ENCODE assay signal across 8 cellular contexts in genomic region chr9:37408933-37409710, GRCh38. TPM values are rescaled to one million over a fixed set of nuclear protein-coding genes. Genes with fewer than 3 reads are reported as not detected.
DNase-seq lines count a peak whose midpoint lies in the region; ATAC-seq and TF ChIP-seq lines count a peak whose summit lies in the region.

No MANE protein-coding gene starts in this region.

- H2BK120ac ChIP-seq in mesendoderm (ENCODE audit: low read depth, low read length), result no peak overlapping the region

- peaks cover 7% of the 10 kb centered on the region for H3K4me1 Mint-ChIP-seq in CD4-positive, alpha-beta T cell (ENCODE audit: low read depth)
- peaks cover 26% of the 10 kb centered on the region for H3K4me1 Mint-ChIP-seq in activated T-helper 2 cell treated with anti-CD3 and anti-CD28 coated beads, Interferon-gamma antibody, Interleukin-2, Interleukin-4, amounts not matched to agents 10 μg/mL and 5 μg/mL and 100 μg/mL, durations not matched to agents 14 hours and 24 hours and 36 hours (ENCODE audit: low read depth)

- H3K23ac ChIP-seq in mesendoderm (ENCODE audit: low read length), result no peak overlapping the region

- POLR2A ChIA-PET in CD4-positive, alpha-beta T cell (lab: Charles Lee), result no interaction called here
- POLR2A ChIA-PET in PC-3 (lab: Charles Lee; ENCODE audit: unreplicated experiment), result no interaction called here

- H3K79me2 ChIP-seq in mesendoderm (ENCODE audit: control insufficient read depth, insufficient read depth, low read length), result no peaks in the 10 kb centered on the region
- H3K79me2 ChIP-seq in PC-3 (ENCODE audit: low read length), result no peaks in the 10 kb centered on the region

- no peak overlapping the region for H2BK5ac ChIP-seq in mesendoderm (ENCODE audit: low read length)

- H2AFZ ChIP-seq in PC-3 (ENCODE audit: low read length), result no peak overlapping the region

- peak overlapping the region; percentile 3; the same call in 1 of the 2 replicates for H3K4me3 ChIP-seq in Jurkat, Clone E6-1 (ENCODE audit: low read length)
- H3K4me3 ChIP-seq in mesendoderm (ENCODE audit: low read length), result no peak overlapping the region
- H3K4me3 ChIP-seq in PC-3 (ENCODE audit: low read length), result no peak overlapping the region

- H3K4me3 Mint-ChIP-seq in CD4-positive, alpha-beta T cell, result peak overlapping the region; percentile 34
- no peak overlapping the region for H3K4me3 Mint-ChIP-seq in activated T-helper 2 cell treated with anti-CD3 and anti-CD28 coated beads, Interferon-gamma antibody, Interleukin-2, Interleukin-4, amounts not matched to agents 10 μg/mL and 5 μg/mL and 100 μg/mL, durations not matched to agents 14 hours and 24 hours and 36 hours (ENCODE audit: low read depth)

- no peaks in the 10 kb centered on the region for H3K27me3 ChIP-seq in CD4-positive, alpha-beta T cell (ENCODE audit: control insufficient read depth, insufficient read depth, low read length)
- no peaks in the 10 kb centered on the region for H3K27me3 ChIP-seq in mesendoderm (ENCODE audit: insufficient read depth, low read length, poor library complexity)
- no peaks in the 10 kb centered on the region for H3K27me3 ChIP-seq in PC-3 (ENCODE audit: low read length)

- CTCF ChIA-PET in CD4-positive, alpha-beta T cell (lab: Charles Lee), result no interaction called here
- CTCF ChIA-PET in PC-3 (lab: Charles Lee), result interaction anchor here (0.6 kb wide), 1 partner anchor 9 kb away, joined by 3 read pairs; no protein-coding TSS in a partner anchor

- peak; percentile 32 to 61 (median 42) for DNase-seq in CD4-positive, alpha-beta T cell
- DNase-seq in Jurkat, Clone E6-1 (ENCODE audit: low read depth, low spot score), result peak; percentile 97
- peak; percentile 54 for DNase-seq in activated T-helper 2 cell treated with anti-CD3 and anti-CD28 coated beads, Interferon-gamma antibody, Interleukin-2, Interleukin-4, amounts not matched to agents 10 μg/mL and 5 μg/mL and 100 μg/mL, durations not matched to agents 14 hours and 24 hours and 36 hours (ENCODE audit: low spot score)
- peak; percentile 21 to 37 for DNase-seq in stimulated activated CD8-positive, alpha-beta memory T cell treated with anti-CD3 and anti-CD28 coated beads, Interleukin-4, amount 100 ng/mL, for 4 hours (ENCODE audit: low read depth in 2 of 2, low spot score in 1 of 2)
- DNase-seq in NCI-H187 treated with DMSO at 0.1 percent for 48 hours (lab: John Stamatoyannopoulos, UW) (no peak), mesendoderm (no peak), PC-3 (no peak)

- no peak overlapping the region for H2AK5ac ChIP-seq in mesendoderm (ENCODE audit: low read length)

- ATAC-seq in CD4-positive, alpha-beta T cell (ENCODE audit: poor library complexity), result peak; percentile 91
- peak; percentile 89 for ATAC-seq in GM21381 (IDR thresholded peaks at IDR 0.05; ENCODE audit: unreplicated experiment)
- ATAC-seq in PC-3, result no peak

- H3K27ac ChIP-seq in CD4-positive, alpha-beta T cell (ENCODE audit: low read depth, low read length), result no peak overlapping the region
- H3K27ac ChIP-seq in mesendoderm (ENCODE audit: low read depth, low read length) (no peak overlapping the region), PC-3 (ENCODE audit: low read length) (no peak overlapping the region)

- no peaks in the 10 kb centered on the region for H4K20me1 ChIP-seq in PC-3 (ENCODE audit: low read length)

- no peak overlapping the region for H2BK15ac ChIP-seq in mesendoderm (replicated peaks; ENCODE audit: low read depth)

- H3K56ac ChIP-seq in mesendoderm (ENCODE audit: low read length), result no peak overlapping the region

- H3K36me3 ChIP-seq in mesendoderm (ENCODE audit: control insufficient read depth, insufficient read depth, low read length) (no peaks in the 10 kb centered on the region), PC-3 (ENCODE audit: low read depth, low read length) (no peaks in the 10 kb centered on the region)

- H3K9ac ChIP-seq in mesendoderm (ENCODE audit: low read length) (no peak overlapping the region), PC-3 (ENCODE audit: low read length) (no peak overlapping the region)

- H4K8ac ChIP-seq in mesendoderm (ENCODE audit: low read depth, low read length), result no peak overlapping the region

- no peak overlapping the region for H4K5ac ChIP-seq in mesendoderm (ENCODE audit: low read length)

- WGBS in mesendoderm (ENCODE audit: extremely low coverage, insufficient coverage, low lambda C conversion rate), result no CpG with 5 or more reads among the region's 22 CpGs

- no peaks in the 10 kb centered on the region for H3K79me1 ChIP-seq in mesendoderm (ENCODE audit: low read length)

- no peaks in the 10 kb centered on the region for H3K9me3 ChIP-seq in CD4-positive, alpha-beta T cell (ENCODE audit: control insufficient read depth, low read length)
- H3K9me3 ChIP-seq in PC-3 (ENCODE audit: low read length), result no peaks in the 10 kb centered on the region

- no peak overlapping the region for H3K4ac ChIP-seq in mesendoderm (ENCODE audit: low read depth, low read length)

- H3K4me1 ChIP-seq in mesendoderm (ENCODE audit: control insufficient read depth, low read depth, low read length), result no peaks in the 10 kb centered on the region
- no peaks in the 10 kb centered on the region for H3K4me1 ChIP-seq in PC-3 (ENCODE audit: insufficient read depth, low read length)

- no peaks in the 10 kb centered on the region for H3F3A ChIP-seq in PC-3 (ENCODE audit: low read length, unreplicated experiment)

- no peak overlapping the region for H3K18ac ChIP-seq in mesendoderm (ENCODE audit: low read length)

- intact Hi-C loops in CD4-positive, alpha-beta T cell (cut with DNase I, micrococcal nuclease), result no loop called here
- intact Hi-C loops in activated T-helper 2 cell treated with anti-CD3 and anti-CD28 coated beads, Interferon-gamma antibody, Interleukin-2, Interleukin-4, amounts not matched to agents 10 μg/mL and 5 μg/mL and 100 μg/mL, durations not matched to agents 14 hours and 24 hours and 36 hours (cut with micrococcal nuclease), result no loop called here
- intact Hi-C loops in PC-3 (cut with micrococcal nuclease), result no loop called here

- BruUV-seq in PC-3 (replicated peaks; lab: Mats Ljungman, UMichigan), result no TSS peak

- no peak for TF ChIP-seq CTCF in CD4-positive, alpha-beta T cell (IDR thresholded peaks at IDR 0.05)
- no peak for TF ChIP-seq CTCF in PC-3 (conservative IDR thresholded peaks at IDR 0.05; ENCODE audit: low read depth, low read length)

- H3K36me3 Mint-ChIP-seq in CD4-positive, alpha-beta T cell (ENCODE audit: low read depth), result no peaks in the 10 kb centered on the region
- no peaks in the 10 kb centered on the region for H3K36me3 Mint-ChIP-seq in activated T-helper 2 cell treated with anti-CD3 and anti-CD28 coated beads, Interferon-gamma antibody, Interleukin-2, Interleukin-4, amounts not matched to agents 10 μg/mL and 5 μg/mL and 100 μg/mL, durations not matched to agents 14 hours and 24 hours and 36 hours (ENCODE audit: low read depth)

- peak overlapping the region; percentile 69 for H3K27ac Mint-ChIP-seq in CD4-positive, alpha-beta T cell
- H3K27ac Mint-ChIP-seq in activated T-helper 2 cell treated with anti-CD3 and anti-CD28 coated beads, Interferon-gamma antibody, Interleukin-2, Interleukin-4, amounts not matched to agents 10 μg/mL and 5 μg/mL and 100 μg/mL, durations not matched to agents 14 hours and 24 hours and 36 hours, result peak overlapping the region; percentile 17

- H3K4me2 ChIP-seq in mesendoderm (ENCODE audit: low read length), result no peak overlapping the region
- no peak overlapping the region for H3K4me2 ChIP-seq in PC-3 (ENCODE audit: low read length)

- H3K9me3 Mint-ChIP-seq in CD4-positive, alpha-beta T cell, result no peaks in the 10 kb centered on the region
- H3K9me3 Mint-ChIP-seq in activated T-helper 2 cell treated with anti-CD3 and anti-CD28 coated beads, Interferon-gamma antibody, Interleukin-2, Interleukin-4, amounts not matched to agents 10 μg/mL and 5 μg/mL and 100 μg/mL, durations not matched to agents 14 hours and 24 hours and 36 hours, result no peaks in the 10 kb centered on the region

- H3K9me2 ChIP-seq in PC-3 (replicated peaks; ENCODE audit: low read length), result no peaks in the 10 kb centered on the region

- no peaks in the 10 kb centered on the region for H3K27me3 Mint-ChIP-seq in CD4-positive, alpha-beta T cell
- no peaks in the 10 kb centered on the region for H3K27me3 Mint-ChIP-seq in activated T-helper 2 cell treated with anti-CD3 and anti-CD28 coated beads, Interferon-gamma antibody, Interleukin-2, Interleukin-4, amounts not matched to agents 10 μg/mL and 5 μg/mL and 100 μg/mL, durations not matched to agents 14 hours and 24 hours and 36 hours (ENCODE audit: low read depth)

RNA-seq across cellular contexts. Expression of gene GRHPR, which starts 13.4 kb away (rescaled TPM):
- total RNA-seq in CD4-positive, alpha-beta T cell, result 10 to 100 TPM; 29.0 to 29.6 TPM
- 144 TPM for polyA plus RNA-seq in Jurkat, Clone E6-1 (2012; ENCODE audit: insufficient read depth, insufficient read length)
- total RNA-seq in activated T-helper 2 cell treated with anti-CD3 and anti-CD28 coated beads, Interferon-gamma antibody, Interleukin-2, Interleukin-4, amounts not matched to agents 10 μg/mL and 5 μg/mL and 100 μg/mL, durations not matched to agents 14 hours and 24 hours and 36 hours, result 75.4 and 77.4 TPM in 2 replicates
- 65.0 TPM for polyA plus RNA-seq in mesendoderm (2013, experiment 1 of 2)
- polyA plus RNA-seq in mesendoderm (2013, experiment 2 of 2), result 67.1 TPM
- 75.3 and 84.1 TPM in 2 replicates for total RNA-seq in PC-3 (2014; rRNA removed)

RNA-seq across cellular contexts. Expression of gene ZBTB5, which starts 56.1 kb away (rescaled TPM):
- 10 to 100 TPM; 21.3 to 22.0 TPM for total RNA-seq in CD4-positive, alpha-beta T cell
- polyA plus RNA-seq in Jurkat, Clone E6-1 (2012; ENCODE audit: insufficient read depth, insufficient read length), result 14.8 TPM
- total RNA-seq in activated T-helper 2 cell treated with anti-CD3 and anti-CD28 coated beads, Interferon-gamma antibody, Interleukin-2, Interleukin-4, amounts not matched to agents 10 μg/mL and 5 μg/mL and 100 μg/mL, durations not matched to agents 14 hours and 24 hours and 36 hours, result 10.6 and 11.0 TPM in 2 replicates
- 3.9 TPM for polyA plus RNA-seq in mesendoderm (2013, experiment 1 of 2)
- polyA plus RNA-seq in mesendoderm (2013, experiment 2 of 2), result 3.9 TPM
- 5.8 and 6.4 TPM in 2 replicates for total RNA-seq in PC-3 (2014; rRNA removed)

Comparison
In these comparisons a context has a peak if more than half of its experiments do, and no peak if none do; other contexts are left out.
1. DNase-seq: peak in CD4-positive, alpha-beta T cell (10 of 10), Jurkat, Clone E6-1 (single experiment), activated T-helper 2 cell treated with anti-CD3 and anti-CD28 coated beads, Interferon-gamma antibody, Interleukin-2, Interleukin-4, amounts not matched to agents 10 μg/mL and 5 μg/mL and 100 μg/mL, durations not matched to agents 14 hours and 24 hours and 36 hours (single experiment) and stimulated activated CD8-positive, alpha-beta memory T cell treated with anti-CD3 and anti-CD28 coated beads, Interleukin-4, amount 100 ng/mL, for 4 hours (2 of 2); none in NCI-H187 treated with DMSO at 0.1 percent for 48 hours (single experiment), mesendoderm (single experiment) and PC-3 (single experiment).